Comparison of ENCODE assay signal across 28 cellular contexts in genomic region chr10:48765527-48765926, GRCh38.
"Had no signal": no experiment of that assay in that cellular context is flagged by ENCODE, and none has a peak within 500 bp of the region (broad histone marks: within the 10 kb centered on the region; RNA-seq: fewer than 3 reads in every experiment).

No MANE protein-coding gene starts in this region.

- H3K9me3 Mint-ChIP-seq: activated naive CD4-positive, alpha-beta T cell treated with anti-CD3 and anti-CD28 coated beads, Interleukin-2, amount 50 U/mL, for 72 hours; activated naive CD8-positive, alpha-beta T cell treated with anti-CD3 and anti-CD28 coated beads, Interleukin-2, amount 50 U/mL, for 24 hours; activated T-cell treated with anti-CD3 and anti-CD28 coated beads, Interleukin-2, amount 50 U/mL, for 4 hours; T-helper 1 cell treated with Interleukin-12 subunit alpha and Interleukin-12 subunit beta and Interleukin-4 antibody, amounts not matched to agents 30 μg/mL and 1 μg/mL, for 36 hours; WTC11 had no signal

- DNase-seq: activated CD4-positive, alpha-beta T cell treated with anti-CD3 and anti-CD28 coated beads for 48 hours; activated CD4-positive, alpha-beta T cell treated with anti-CD3 and anti-CD28 coated beads, Interleukin-2, amount 50 U/mL, for 4 hours; activated CD4-positive, CD25-positive, alpha-beta regulatory T cell treated with anti-CD3 and anti-CD28 coated beads, Interleukin-2, amount 50 U/mL, for 72 hours; activated CD8-positive, alpha-beta T cell treated with anti-CD3 and anti-CD28 coated beads, Interleukin-2, amount 10 ng/mL, durations not matched to agents 7 days and 5 days; activated effector memory CD4-positive, alpha-beta T cell treated with anti-CD3 and anti-CD28 coated beads, Interleukin-2, amount 50 U/mL, for 16 hours; activated naive CD4-positive, alpha-beta T cell treated with Interleukin-2 at 50 U/mL for 16 hours; activated naive CD8-positive, alpha-beta T cell treated with anti-CD3 and anti-CD28 coated beads, Interleukin-2, amount 50 U/mL, for 24 hours; activated T-cell treated with anti-CD3 and anti-CD28 coated beads, Interleukin-2, amount 50 U/mL, for 4 hours; amniotic stem cell; body of pancreas; central memory CD4-positive, alpha-beta T cell; NCI-H1105; NCI-H1436; NCI-H1694 treated with DMSO at 0.1 percent for 48 hours; NCI-H2029 treated with DMSO at 0.1 percent for 48 hours; NCI-H345; NCI-H510A; NCI-H526 treated with DMSO at 0.1 percent for 48 hours; NCI-H82; NK-92 treated with Interleukin-12 subunit alpha and Interleukin-12 subunit beta, amount 100 ng/mL, for 24 hours; Peyer's patch; Right ventricle myocardium superior had no signal

- H3K4me1 ChIP-seq: ascending aorta, body of pancreas, Peyer's patch had no signal

- FAIRE-seq: bronchial epithelial cell had no signal

- H3K27me3 ChIP-seq: ascending aorta, body of pancreas, Peyer's patch had no signal

- H3K9me3 ChIP-seq: ascending aorta, body of pancreas, Peyer's patch had no signal

- H3K36me3 Mint-ChIP-seq: activated naive CD4-positive, alpha-beta T cell treated with anti-CD3 and anti-CD28 coated beads, Interleukin-2, amount 50 U/mL, for 72 hours; WTC11 had no signal

- H3K4me3 ChIP-seq: ascending aorta, body of pancreas, Peyer's patch had no signal

- H3K27ac Mint-ChIP-seq: activated CD8-positive, alpha-beta T cell treated with anti-CD3 and anti-CD28 coated beads, Interleukin-2, amount 10 ng/mL, durations not matched to agents 7 days and 5 days; activated naive CD4-positive, alpha-beta T cell treated with anti-CD3 and anti-CD28 coated beads, Interleukin-2, amount 50 U/mL, for 72 hours; activated naive CD8-positive, alpha-beta T cell treated with anti-CD3 and anti-CD28 coated beads, Interleukin-2, amount 50 U/mL, for 24 hours; T-helper 1 cell treated with Interleukin-12 subunit alpha and Interleukin-12 subunit beta and Interleukin-4 antibody, amounts not matched to agents 30 μg/mL and 1 μg/mL, for 36 hours; WTC11 had no signal

- ATAC-seq: activated CD8-positive, alpha-beta T cell treated with anti-CD3 and anti-CD28 coated beads, Interleukin-2, amount 10 ng/mL, durations not matched to agents 7 days and 5 days; activated naive CD4-positive, alpha-beta T cell treated with anti-CD3 and anti-CD28 coated beads, Interleukin-2, amount 50 U/mL, for 72 hours; activated naive CD8-positive, alpha-beta T cell treated with anti-CD3 and anti-CD28 coated beads, Interleukin-2, amount 50 U/mL, for 24 hours; activated T-cell treated with anti-CD3 and anti-CD28 coated beads, Interleukin-2, amount 50 U/mL, for 4 hours; body of pancreas; WTC11 had no signal

- H3K4me3 Mint-ChIP-seq: activated CD8-positive, alpha-beta T cell treated with anti-CD3 and anti-CD28 coated beads, Interleukin-2, amount 10 ng/mL, durations not matched to agents 7 days and 5 days; activated naive CD8-positive, alpha-beta T cell treated with anti-CD3 and anti-CD28 coated beads, Interleukin-2, amount 50 U/mL, for 24 hours; activated T-cell treated with anti-CD3 and anti-CD28 coated beads, Interleukin-2, amount 50 U/mL, for 4 hours; T-helper 1 cell treated with Interleukin-12 subunit alpha and Interleukin-12 subunit beta and Interleukin-4 antibody, amounts not matched to agents 30 μg/mL and 1 μg/mL, for 36 hours; WTC11 had no signal

- H3K36me3 ChIP-seq: ascending aorta, Peyer's patch had no signal

- H3K27ac ChIP-seq: ascending aorta, body of pancreas, Peyer's patch, RWPE1 had no signal

- H3K4me1 Mint-ChIP-seq: activated naive CD8-positive, alpha-beta T cell treated with anti-CD3 and anti-CD28 coated beads, Interleukin-2, amount 50 U/mL, for 24 hours had no signal
